8 cellular contexts compared by ENCODE assay signal in genomic region chr1:24635195-24635843, GRCh38. TPM values are rescaled to one million over a fixed set of nuclear protein-coding genes. Genes with fewer than 3 reads are reported as not detected.
DNase-seq lines count a peak whose midpoint lies in the region; ATAC-seq and TF ChIP-seq lines count a peak whose summit lies in the region.

No MANE protein-coding gene starts in this region.

- peak; percentile 42 for DNase-seq in DMS79 (lab: John Stamatoyannopoulos, UW)
- peak; percentile 61 for DNase-seq in KBM-7
- DNase-seq in NOMO-1 treated with dmso at 0.1 percent for 144 hours (lab: John Stamatoyannopoulos, UW; ENCODE audit: unreplicated experiment) = peak; percentile 26
- DNase-seq in cardiac fibroblast (ENCODE audit: low read depth in 2 of 2) = peak; percentile 83 to 87
- DNase-seq in left kidney (ENCODE audit: low read depth, low spot score) = peak; percentile 82
- DNase-seq in upper lobe of right lung = no peak

- intact Hi-C loops in upper lobe of right lung (cut with DNase I) = no loop called here

- H3K27ac ChIP-seq in upper lobe of right lung = no peak overlapping the region

- ATAC-seq in upper lobe of right lung (peak; percentile 88), GM21717 (IDR thresholded peaks at IDR 0.05; ENCODE audit: unreplicated experiment) (no peak), HG03280 (IDR thresholded peaks at IDR 0.05; ENCODE audit: unreplicated experiment) (no peak)

- H3K9me3 ChIP-seq in upper lobe of right lung = no peaks in the 10 kb centered on the region

- H3K4me1 ChIP-seq in upper lobe of right lung = no peaks in the 10 kb centered on the region

- in situ Hi-C loops in KBM-7 (cut with MboI; ENCODE audit: low pct_unique_long_range_greater_than_20kb, low sequenced_read_pairs) = no loop called here

- H3K4me3 ChIP-seq in cardiac fibroblast (replicated peaks in 1 of 2; ENCODE audit: low read depth in 2 of 2, low read length in 2 of 2) (no peak overlapping the region), upper lobe of right lung (no peak overlapping the region)

- peak; percentile 57 for TF ChIP-seq CTCF in cardiac fibroblast (IDR thresholded peaks at IDR 0.05; ENCODE audit: low read depth, low read length)
- TF ChIP-seq CTCF in upper lobe of right lung (IDR thresholded peaks at IDR 0.05) = peak; percentile 58

- no peaks in the 10 kb centered on the region for H3K27me3 ChIP-seq in upper lobe of right lung

- H3K36me3 ChIP-seq in upper lobe of right lung = no peaks in the 10 kb centered on the region

RNA-seq across cellular contexts. Expression of gene SRRM1, which starts 7.8 kb away (rescaled TPM):
- total RNA-seq in upper lobe of right lung = 113 TPM
